In genomic region chr20:45322952-45323383, GRCh38 we compare ENCODE assay signal across 1 cellular context.
TF ChIP-seq lines count a peak whose summit lies in the region.

No MANE protein-coding gene starts in this region.

TF ChIP-seq in IMR-90, 13 proteins besides CTCF, POLR2A, EP300 and RAD21:
- TF ChIP-seq CHD1 (IDR thresholded peaks at IDR 0.05; ENCODE audit: low read depth, low read length): no peak
- no peak for TF ChIP-seq MAFK (IDR thresholded peaks at IDR 0.05; ENCODE audit: low read depth, low read length)
- no peak for TF ChIP-seq ELK1 (IDR thresholded peaks at IDR 0.05; ENCODE audit: borderline replicate concordance, low read depth, low read length)
- TF ChIP-seq FOS (IDR thresholded peaks at IDR 0.05; ENCODE audit: low read depth, low read length): no peak
- no peak for TF ChIP-seq MAZ (IDR thresholded peaks at IDR 0.05; ENCODE audit: borderline replicate concordance, low read depth, low read length)
- TF ChIP-seq BHLHE40 (IDR thresholded peaks at IDR 0.05; ENCODE audit: low read depth, low read length): no peak
- no peak for TF ChIP-seq NFE2L2 (IDR thresholded peaks at IDR 0.05; ENCODE audit: low read depth, low read length)
- no peak for TF ChIP-seq CEBPB (IDR thresholded peaks at IDR 0.05; ENCODE audit: low read depth, low read length)
- TF ChIP-seq USF2 (IDR thresholded peaks at IDR 0.05; ENCODE audit: low read depth, low read length): no peak
- TF ChIP-seq RFX5 (IDR thresholded peaks at IDR 0.05; ENCODE audit: low read depth, low read length): no peak
- no peak for TF ChIP-seq MXI1 (IDR thresholded peaks at IDR 0.05; ENCODE audit: borderline replicate concordance, low read depth, low read length)
- TF ChIP-seq RCOR1 (IDR thresholded peaks at IDR 0.05; ENCODE audit: insufficient replicate concordance, low read length): no peak
- no peak for TF ChIP-seq SMC3 (IDR thresholded peaks at IDR 0.05; ENCODE audit: low read depth, low read length)
TF ChIP-seq in IMR-90: peak in this region for 0.
